Comparison of ENCODE assay signal across 10 cellular contexts in the genomic region with DNA sequence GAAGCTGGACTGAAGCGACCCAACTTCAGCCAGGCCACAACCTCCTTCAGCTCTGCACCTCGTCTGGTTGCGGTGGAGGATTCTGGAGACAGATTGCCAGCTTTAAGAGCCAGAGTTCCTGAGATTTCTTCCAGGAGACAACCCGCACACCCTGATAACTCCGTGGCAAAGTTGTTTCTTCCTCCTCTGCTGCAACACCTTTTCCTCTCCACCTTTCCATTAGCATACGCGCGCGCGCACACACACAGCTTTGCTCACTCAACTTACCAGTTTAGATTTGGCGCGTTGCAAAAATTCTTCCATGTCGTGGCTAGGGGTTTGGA. TPM values are rescaled to one million over a fixed set of nuclear protein-coding genes. Genes with fewer than 3 reads are reported as not detected.
DNase-seq lines count a peak whose midpoint lies in the region; ATAC-seq, FAIRE-seq and TF ChIP-seq lines count a peak whose summit lies in the region.
"Had no signal": no experiment of that assay in that cellular context is flagged by ENCODE, and none has a peak within 500 bp of the region (broad histone marks: within the 10 kb centered on the region; RNA-seq: fewer than 3 reads in every experiment).

No MANE protein-coding gene starts in this region.

- H3K4me1 ChIP-seq in kidney (ENCODE audit: control insufficient read depth in 1 of 2, insufficient read depth in 1 of 2, low read depth in 1 of 2, low read length in 2 of 2) = peaks cover 0 to 6% of the 10 kb centered on the region in 2 donors
- peaks cover 25% of the 10 kb centered on the region for H3K4me1 ChIP-seq in stomach smooth muscle (ENCODE audit: control insufficient read depth, insufficient read depth, low read length)

- TF ChIP-seq POLR2A in lower leg skin (IDR thresholded peaks at IDR 0.05) = no peak

- intact Hi-C loops in kidney (cut with DNase I) = no loop called here
- intact Hi-C loops in lower leg skin (cut with DNase I; ENCODE audit: low total_unique reads) = no loop called here

- no peak for TF ChIP-seq CTCF in brain microvascular endothelial cell (IDR thresholded peaks at IDR 0.05; ENCODE audit: low read depth, low read length, missing control alignments)
- TF ChIP-seq CTCF in kidney (IDR thresholded peaks at IDR 0.05; ENCODE audit: borderline replicate concordance, extremely low read depth, insufficient read depth) = no peak
- no peak for TF ChIP-seq CTCF in lower leg skin (IDR thresholded peaks at IDR 0.05)

- H3K27me3 ChIP-seq in brain microvascular endothelial cell (replicated peaks) (peaks cover 28% of the 10 kb centered on the region), stomach smooth muscle (ENCODE audit: control insufficient read depth in 1 of 2, insufficient read depth in 2 of 2, low read length in 2 of 2) (no peaks in the 10 kb centered on the region)

- no peak for DNase-seq in brain microvascular endothelial cell
- DNase-seq in kidney = no peak
- no peak for DNase-seq in GDM1 (lab: John Stamatoyannopoulos, UW)
- no peak for DNase-seq in lower leg skin (ENCODE audit: low spot score in 2 of 2)
- no peak for DNase-seq in C1 segment of cervical spinal cord (lab: John Stamatoyannopoulos, UW)
- DNase-seq: T-helper 17 cell had no signal

- 6 to 10% methylated on average over 13 of the region's 13 CpGs for WGBS in lower leg skin, 2 donors

- H3K9ac ChIP-seq in kidney (ENCODE audit: low read length in 2 of 2) (peak overlapping the region; percentile 2 to 33), stomach smooth muscle (ENCODE audit: low read length in 2 of 2) (peak overlapping the region; percentile 94 to 97)

- in situ Hi-C loops in brain microvascular endothelial cell (cut with HindIII; ENCODE audit: low pct_ligation_motif_present, low sequenced_read_pairs) = no loop called here

- ATAC-seq in HG03432 (IDR thresholded peaks at IDR 0.05; ENCODE audit: unreplicated experiment) = no peak
- ATAC-seq: T-helper 17 cell had no signal

- H3K9me3 ChIP-seq in KOPT-K1 (ENCODE audit: insufficient read depth, low read length, poor library complexity, severe bottlenecking) (no peaks in the 10 kb centered on the region), kidney (ENCODE audit: control insufficient read depth in 1 of 2, low read length in 2 of 2) (no peaks in the 10 kb centered on the region), stomach smooth muscle (ENCODE audit: control insufficient read depth in 2 of 2, low read length in 2 of 2) (no peaks in the 10 kb centered on the region)

- peak overlapping the region; percentile 39 for H3K4me3 ChIP-seq in brain microvascular endothelial cell (ENCODE audit: low read depth, low read length)
- peak overlapping the region; percentile 54 to 82 for H3K4me3 ChIP-seq in kidney (ENCODE audit: low read length in 2 of 2)
- peak overlapping the region; percentile 91 to 97 for H3K4me3 ChIP-seq in stomach smooth muscle (ENCODE audit: low read length in 2 of 2)
- no peak overlapping the region for H3K4me3 ChIP-seq in lower leg skin (ENCODE audit: low read depth, poor library complexity, severe bottlenecking)

- H3K27ac ChIP-seq in KOPT-K1 (ENCODE audit: low read depth, low read length, poor library complexity, severe bottlenecking) = peak overlapping the region; percentile 24
- no peak overlapping the region for H3K27ac ChIP-seq in brain microvascular endothelial cell
- peak overlapping the region in 1 of 2 donors; percentile 54 for H3K27ac ChIP-seq in kidney (ENCODE audit: low read depth in 2 of 2, low read length in 2 of 2)
- peak overlapping the region; percentile 96 for H3K27ac ChIP-seq in stomach smooth muscle (ENCODE audit: low read length)

- H3K36me3 ChIP-seq in KOPT-K1 (ENCODE audit: insufficient read depth, low read length) = no peaks in the 10 kb centered on the region
- H3K36me3 ChIP-seq in brain microvascular endothelial cell (replicated peaks) = no peaks in the 10 kb centered on the region
- H3K36me3 ChIP-seq in kidney (ENCODE audit: control insufficient read depth in 1 of 2, insufficient read depth in 2 of 2, low read length in 2 of 2) = no peaks in the 10 kb centered on the region
- peaks cover 0 to 5% of the 10 kb centered on the region in 2 donors for H3K36me3 ChIP-seq in stomach smooth muscle (ENCODE audit: control insufficient read depth in 2 of 2, insufficient read depth in 2 of 2, low read length in 2 of 2)

- no peak for FAIRE-seq in kidney (lab: Jason Lieb, UNC)
- FAIRE-seq: GM12891 had no signal

RNA-seq across cellular contexts. Expression of a gene that starts 0.3 kb away (rescaled TPM):
- total RNA-seq in kidney (65.1 TPM), lower leg skin (10 to 100 TPM in 1 of 4 donors, 1 to 10 TPM in 3; 4.1 to 13.1 (median 5.4) TPM)
- 12.6 TPM for polyA plus RNA-seq in kidney (ENCODE audit: insufficient read depth, low read depth, low replicate concordance)
